ENCODE assay signal across 26 cellular contexts in genomic region chr21:41349607-41350390, GRCh38. TPM values are rescaled to one million over a fixed set of nuclear protein-coding genes. Genes with fewer than 3 reads are reported as not detected.
A peak's percentile ranks its signal among the peaks of the same experiment; 100 is the strongest.
DNase-seq lines count a peak whose midpoint lies in the region; ATAC-seq, FAIRE-seq and TF ChIP-seq lines count a peak whose summit lies in the region.
"Had no signal": no experiment of that assay in that cellular context is flagged by ENCODE, and none has a peak within 500 bp of the region (broad histone marks: within the 10 kb centered on the region; RNA-seq: fewer than 3 reads in every experiment).

No MANE protein-coding gene starts in this region.

- no peak for FAIRE-seq in HepG2 (lab: Jason Lieb, UNC)
- FAIRE-seq: GM12878, GM19239, H54 had no signal

- TF ChIP-seq EP300 in HepG2 (IDR thresholded peaks at IDR 0.05; ENCODE audit: low read depth in 2 of 2, low read length in 2 of 2) (no peak), HepG2 (CRISPR knock-in tag; IDR thresholded peaks at IDR 0.05; ENCODE audit: borderline replicate concordance) (no peak)

- H3K27me3 ChIP-seq in HepG2 (ENCODE audit: control insufficient read depth in 1 of 2, insufficient read depth in 2 of 2, low read length in 2 of 2) (no peaks in the 10 kb centered on the region), right lobe of liver (no peaks in the 10 kb centered on the region)
- H3K27me3 ChIP-seq: BE2C had no signal

- no peak overlapping the region for H2AFZ ChIP-seq in HepG2 (ENCODE audit: low read length)
- H2AFZ ChIP-seq: GM23338 had no signal

- H4K20me1 ChIP-seq in HepG2 (ENCODE audit: insufficient read depth, low read length), result no peaks in the 10 kb centered on the region

- H3K9ac ChIP-seq in HepG2 (ENCODE audit: insufficient read depth, low read depth, low read length), result no peak overlapping the region

- H3K79me2 ChIP-seq in HepG2 (ENCODE audit: insufficient read depth, low read length), result no peaks in the 10 kb centered on the region

- H3K4me1 ChIP-seq in HepG2 (ENCODE audit: insufficient read depth, low read length) (no peaks in the 10 kb centered on the region), right lobe of liver (no peaks in the 10 kb centered on the region)
- H3K4me1 ChIP-seq: BE2C had no signal

- H3K27me3 Mint-ChIP-seq in type B pancreatic cell, result no peaks in the 10 kb centered on the region
- H3K27me3 Mint-ChIP-seq in stimulated activated memory B cell treated with anti-CD40 and anti-IgM and Interleukin-4, amounts not matched to agents 10 μg/mL and 1 μg/mL and 100 μg/mL, for 72 hours, result peaks cover 24% of the 10 kb centered on the region

- POLR2A ChIA-PET in HepG2 (lab: Yijun Ruan, JAX), result no interaction called here

- no TSS peak for BruUV-seq in HepG2 (replicated peaks; lab: Mats Ljungman, UMichigan)

- 93% methylated on average over 14 of the region's 20 CpGs for WGBS in HepG2 (ENCODE audit: low lambda C conversion rate)
- 75% methylated on average over 6 of the region's 20 CpGs for WGBS in right lobe of liver (ENCODE audit: insufficient coverage, low coverage, low lambda C conversion rate, missing lambda C conversion rate)

- no peak for TF ChIP-seq POLR2A in HepG2 (IDR thresholded peaks at IDR 0.05; ENCODE audit: insufficient read depth in 1 of 2, low read depth in 2 of 2, low read length in 2 of 2)
- no peak for TF ChIP-seq POLR2A in right lobe of liver (IDR thresholded peaks at IDR 0.05)

- H3K36me3 ChIP-seq in HepG2 (replicated peaks in 1 of 2; ENCODE audit: control insufficient read depth in 1 of 2, insufficient read depth in 2 of 2, low read length in 2 of 2) (peaks cover 20 to 48% of the 10 kb centered on the region in 2 experiments), right lobe of liver (no peaks in the 10 kb centered on the region)
- H3K36me3 ChIP-seq: BE2C had no signal

- no peak for TF ChIP-seq CTCF in HepG2 (CRISPR knock-in tag; IDR thresholded peaks at IDR 0.05)
- no peak for TF ChIP-seq CTCF in right lobe of liver (IDR thresholded peaks at IDR 0.05)
- no peak for TF ChIP-seq CTCF in VCaP (conservative IDR thresholded peaks at IDR 0.05)
- no peak for TF ChIP-seq CTCF in type B pancreatic cell (conservative IDR thresholded peaks at IDR 0.05)

- CTCF ChIA-PET in HepG2 (lab: Yijun Ruan, JAX; ENCODE audit: low intra/inter-chr PET ratio, low total read pairs), result no interaction called here

- DNase-seq in HepG2 (ENCODE audit: low spot score) (no peak), right lobe of liver (no peak), foreskin melanocyte (peak; percentile 24), type B pancreatic cell (ENCODE audit: extremely low spot score, unreplicated experiment) (peak; percentile 48), retina (no peak)
- DNase-seq: BE2C; C1 segment of cervical spinal cord; CD4-positive, CD25-positive, alpha-beta regulatory T cell; CD8-positive, alpha-beta memory T cell; COR-L47; DMS 273 treated with DMSO at 0.1 percent for 48 hours; DMS53; DND-41; EL; HFFc6; IMR-90 had no signal

- ATAC-seq in HepG2, result peak; percentile 31; the same call in 1 of the 3 replicates
- no peak for ATAC-seq in right lobe of liver
- ATAC-seq in stimulated activated memory B cell treated with anti-CD40 and anti-IgM and Interleukin-4, amounts not matched to agents 10 μg/mL and 1 μg/mL and 100 μg/mL, for 72 hours, result no peak
- ATAC-seq: GM12878, GM23338, HCT116 had no signal

- no peaks in the 10 kb centered on the region for H3K4me1 Mint-ChIP-seq in type B pancreatic cell (ENCODE audit: unreplicated experiment)
- H3K4me1 Mint-ChIP-seq in stimulated activated memory B cell treated with anti-CD40 and anti-IgM and Interleukin-4, amounts not matched to agents 10 μg/mL and 1 μg/mL and 100 μg/mL, for 72 hours, result no peaks in the 10 kb centered on the region
- H3K4me1 Mint-ChIP-seq: CD4-positive, CD25-positive, alpha-beta regulatory T cell; CD8-positive, alpha-beta memory T cell; GM23338 had no signal

- no peak overlapping the region for H3K27ac Mint-ChIP-seq in type B pancreatic cell
- H3K27ac Mint-ChIP-seq in stimulated activated memory B cell treated with anti-CD40 and anti-IgM and Interleukin-4, amounts not matched to agents 10 μg/mL and 1 μg/mL and 100 μg/mL, for 72 hours, result no peak overlapping the region
- H3K27ac Mint-ChIP-seq: CD4-positive, CD25-positive, alpha-beta regulatory T cell; CD8-positive, alpha-beta memory T cell; GM23338; HFFc6 had no signal

- no peak overlapping the region for H3K4me3 ChIP-seq in HepG2 (replicated peaks in 1 of 3; ENCODE audit: insufficient read depth in 1 of 3, low read depth in 2 of 3, low read length in 3 of 3)
- H3K4me3 ChIP-seq in right lobe of liver, result no peak overlapping the region
- H3K4me3 ChIP-seq: GM12878, GM23338 had no signal

- H3K4me3 Mint-ChIP-seq in type B pancreatic cell, result no peak overlapping the region
- H3K4me3 Mint-ChIP-seq in stimulated activated memory B cell treated with anti-CD40 and anti-IgM and Interleukin-4, amounts not matched to agents 10 μg/mL and 1 μg/mL and 100 μg/mL, for 72 hours, result no peak overlapping the region
- H3K4me3 Mint-ChIP-seq: CD4-positive, CD25-positive, alpha-beta regulatory T cell; CD8-positive, alpha-beta memory T cell; GM23338; HFFc6 had no signal

- intact Hi-C loops in HepG2 (cut with micrococcal nuclease; ENCODE audit: unreplicated experiment) (no loop called here), right lobe of liver (cut with DNase I) (no loop called here)

- no peak overlapping the region for H3K4me2 ChIP-seq in HepG2 (ENCODE audit: low read depth, low read length)
- H3K4me2 ChIP-seq: GM23338 had no signal

- no peaks in the 10 kb centered on the region for H3K9me3 Mint-ChIP-seq in type B pancreatic cell
- H3K9me3 Mint-ChIP-seq in stimulated activated memory B cell treated with anti-CD40 and anti-IgM and Interleukin-4, amounts not matched to agents 10 μg/mL and 1 μg/mL and 100 μg/mL, for 72 hours, result no peaks in the 10 kb centered on the region
- H3K9me3 Mint-ChIP-seq: CD8-positive, alpha-beta memory T cell; GM23338; HFFc6 had no signal

- H3K9me3 ChIP-seq in HepG2 (ENCODE audit: low read length) (no peaks in the 10 kb centered on the region), right lobe of liver (no peaks in the 10 kb centered on the region)
- H3K9me3 ChIP-seq: BE2C had no signal

- H3K27ac ChIP-seq in HepG2 (ENCODE audit: extremely low read length, insufficient read depth, low read length) (no peak overlapping the region), right lobe of liver (no peak overlapping the region), VCaP (peak overlapping the region; percentile 77)
- H3K27ac ChIP-seq: HL-60 had no signal

- no peaks in the 10 kb centered on the region for H3K36me3 Mint-ChIP-seq in type B pancreatic cell
- H3K36me3 Mint-ChIP-seq in stimulated activated memory B cell treated with anti-CD40 and anti-IgM and Interleukin-4, amounts not matched to agents 10 μg/mL and 1 μg/mL and 100 μg/mL, for 72 hours, result no peaks in the 10 kb centered on the region
- H3K36me3 Mint-ChIP-seq: CD4-positive, CD25-positive, alpha-beta regulatory T cell; CD8-positive, alpha-beta memory T cell had no signal

- in situ Hi-C loops in HepG2 (cut with HindIII; ENCODE audit: extremely low pct_ligation_motif_present, low pct_unique_long_range_greater_than_20kb), result no loop called here

- TF ChIP-seq RAD21 in HepG2 (CRISPR knock-in tag; IDR thresholded peaks at IDR 0.05), result no peak

RNA-seq across cellular contexts. Expression of gene MX2, which starts 12.0 kb away (rescaled TPM):
- total RNA-seq in HepG2 (2016; rRNA removed; fragmentation: Illumina TruSeq; extraction: Trizol), result 35.7 and 46.9 TPM in 2 replicates
- total RNA-seq in HepG2 (2016; cell fraction: cytosol; rRNA removed; fragmentation: Illumina TruSeq; extraction: Trizol; ENCODE audit: low read depth), result 13.1 and 13.9 TPM in 2 replicates
- 36.0 and 40.4 TPM in 2 replicates for total RNA-seq in HepG2 (2016; cell fraction: insoluble cytoplasmic fraction; rRNA removed; fragmentation: Illumina TruSeq; extraction: Trizol)
- 49.7 and 53.9 TPM in 2 replicates for total RNA-seq in HepG2 (2016; cell fraction: membrane; rRNA removed; fragmentation: Illumina TruSeq; extraction: Trizol)
- 22.1 and 28.5 TPM in 2 replicates for total RNA-seq in HepG2 (2016; cell fraction: nucleus; rRNA removed; fragmentation: Illumina TruSeq; extraction: Trizol)
- 24.0 and 26.3 TPM in 2 replicates for polyA plus RNA-seq in HepG2 (2011; rRNA removed)
- 19.7 and 23.1 TPM in 2 replicates for polyA plus RNA-seq in HepG2 (2011; cell fraction: cytosol; rRNA removed)
- 20.8 and 25.8 TPM in 2 replicates for polyA plus RNA-seq in HepG2 (2011; cell fraction: nucleus; rRNA removed)
- polyA plus RNA-seq in HepG2 (2012), result 21.5 and 22.7 TPM in 2 replicates
- 15.4 and 17.8 TPM in 2 replicates for polyA plus RNA-seq in HepG2 (2016; cell fraction: cytosol; fragmentation: Illumina TruSeq; extraction: Trizol; ENCODE audit: low read depth)
- 34.6 and 40.6 TPM in 2 replicates for polyA plus RNA-seq in HepG2 (2016; cell fraction: insoluble cytoplasmic fraction; fragmentation: Illumina TruSeq; extraction: Trizol; ENCODE audit: low read depth)
- 37.5 and 39.1 TPM in 2 replicates for polyA plus RNA-seq in HepG2 (2016; cell fraction: membrane; fragmentation: Illumina TruSeq; extraction: Trizol; ENCODE audit: low read depth)
- 26.6 and 29.1 TPM in 2 replicates for polyA plus RNA-seq in HepG2 (2016; cell fraction: nucleus; fragmentation: Illumina TruSeq; extraction: Trizol; ENCODE audit: insufficient read depth, low read depth)
- 0.21 and 25.1 TPM in 2 replicates for polyA minus RNA-seq in HepG2 (2011; rRNA and poly(A)+ RNA removed; ENCODE audit: low replicate concordance)
- 15.5 and 16.9 TPM in 2 replicates for polyA minus RNA-seq in HepG2 (2011; cell fraction: cytosol; rRNA and poly(A)+ RNA removed)
- polyA minus RNA-seq in HepG2 (2011; cell fraction: nucleus; rRNA and poly(A)+ RNA removed), result 45.6 and 52.1 TPM in 2 replicates
- total RNA-seq in right lobe of liver, result 1 to 10 TPM in 4 of 6 experiments, under 1 TPM in 2; 0.49 to 1.9 (median 1.5) TPM
- total RNA-seq in type B pancreatic cell (ENCODE audit: low replicate concordance), result 0.92 and 2.0 TPM in 2 replicates
- total RNA-seq: G401 had no signal

RNA-seq across cellular contexts. Expression of gene FAM3B, which starts 33.2 kb away (rescaled TPM):
- total RNA-seq in HepG2 (2016; rRNA removed; fragmentation: Illumina TruSeq; extraction: Trizol) (41.9 and 62.0 TPM in 2 replicates), right lobe of liver (under 1 TPM in 4 of 6 experiments, not detected in 2; 0.49 to 0.95 (median 0.76) TPM), type B pancreatic cell (ENCODE audit: low replicate concordance) (4.7 and 10.3 TPM in 2 replicates)
- 39.6 and 40.5 TPM in 2 replicates for total RNA-seq in HepG2 (2016; cell fraction: cytosol; rRNA removed; fragmentation: Illumina TruSeq; extraction: Trizol; ENCODE audit: low read depth)
- 44.1 and 62.5 TPM in 2 replicates for total RNA-seq in HepG2 (2016; cell fraction: insoluble cytoplasmic fraction; rRNA removed; fragmentation: Illumina TruSeq; extraction: Trizol)
- 34.8 and 38.7 TPM in 2 replicates for total RNA-seq in HepG2 (2016; cell fraction: membrane; rRNA removed; fragmentation: Illumina TruSeq; extraction: Trizol)
- 51.9 and 55.6 TPM in 2 replicates for total RNA-seq in HepG2 (2016; cell fraction: nucleus; rRNA removed; fragmentation: Illumina TruSeq; extraction: Trizol)
- polyA plus RNA-seq in HepG2 (2011; rRNA removed), result 43.6 and 46.5 TPM in 2 replicates
- polyA plus RNA-seq in HepG2 (2011; cell fraction: cytosol; rRNA removed), result 35.5 and 35.6 TPM in 2 replicates
- 32.7 and 33.7 TPM in 2 replicates for polyA plus RNA-seq in HepG2 (2011; cell fraction: nucleus; rRNA removed)
- 27.9 and 41.5 TPM in 2 replicates for polyA plus RNA-seq in HepG2 (2012)
- 38.5 and 45.0 TPM in 2 replicates for polyA plus RNA-seq in HepG2 (2016; cell fraction: cytosol; fragmentation: Illumina TruSeq; extraction: Trizol; ENCODE audit: low read depth)
- 40.2 and 42.4 TPM in 2 replicates for polyA plus RNA-seq in HepG2 (2016; cell fraction: insoluble cytoplasmic fraction; fragmentation: Illumina TruSeq; extraction: Trizol; ENCODE audit: low read depth)
- polyA plus RNA-seq in HepG2 (2016; cell fraction: membrane; fragmentation: Illumina TruSeq; extraction: Trizol; ENCODE audit: low read depth), result 30.8 and 35.2 TPM in 2 replicates
- polyA plus RNA-seq in HepG2 (2016; cell fraction: nucleus; fragmentation: Illumina TruSeq; extraction: Trizol; ENCODE audit: insufficient read depth, low read depth), result 91.4 and 98.1 TPM in 2 replicates
- 36.1 TPM in 1 of 2 replicates, not detected in the other for polyA minus RNA-seq in HepG2 (2011; rRNA and poly(A)+ RNA removed; ENCODE audit: low replicate concordance)
- 9.9 and 12.2 TPM in 2 replicates for polyA minus RNA-seq in HepG2 (2011; cell fraction: cytosol; rRNA and poly(A)+ RNA removed)
- 15.6 and 18.9 TPM in 2 replicates for polyA minus RNA-seq in HepG2 (2011; cell fraction: nucleus; rRNA and poly(A)+ RNA removed)
- total RNA-seq: A172; CD4-positive, CD25-positive, alpha-beta regulatory T cell; CD8-positive, alpha-beta memory T cell; G401; GM12878; HFFc6; IMR-90 had no signal
- polyA plus RNA-seq: CD4-positive, CD25-positive, alpha-beta regulatory T cell; CD8-positive, alpha-beta memory T cell; IMR-90 had no signal

Comparison
In these comparisons a context has a peak if more than half of its experiments do, and no peak if none do; other contexts are left out.
1. DNase-seq: peak in foreskin melanocyte (single experiment) and type B pancreatic cell (single experiment); none in HepG2 (single experiment), right lobe of liver (0 of 3) and retina (single experiment).